ENCODE assay signal across 23 cellular contexts in genomic region chr7:95777266-95777665, GRCh38. TPM values are rescaled to one million over a fixed set of nuclear protein-coding genes. Genes with fewer than 3 reads are reported as not detected.
"Had no signal": no experiment of that assay in that cellular context is flagged by ENCODE, and none has a peak within 500 bp of the region (broad histone marks: within the 10 kb centered on the region; RNA-seq: fewer than 3 reads in every experiment).

No MANE protein-coding gene starts in this region.

- H3K27ac Mint-ChIP-seq: activated CD4-positive, alpha-beta T cell treated with anti-CD3 and anti-CD28 coated beads, Interleukin-2, amount 10 ng/mL, durations not matched to agents 24 days and 14 days; activated CD8-positive, alpha-beta T cell treated with anti-CD3 and anti-CD28 coated beads for 36 hours; activated naive CD8-positive, alpha-beta T cell treated with anti-CD3 and anti-CD28 coated beads, Interleukin-2, amount 10 ng/mL, durations not matched to agents 7 days and 5 days; activated T-helper 2 cell treated with anti-CD3 and anti-CD28 coated beads, Interferon-gamma antibody, Interleukin-2, Interleukin-4, amounts not matched to agents 10 μg/mL and 5 μg/mL and 100 μg/mL, durations not matched to agents 14 hours and 24 hours and 36 hours; dendritic cell treated with granulocyte-macrophage colony-stimulating factor and Interleukin-4, amounts not matched to agents 40 ng/mL and 50 ng/mL, for 4 days; nephron had no signal

- H3K27me3 ChIP-seq: cardiac muscle cell, gastroesophageal sphincter, suprapubic skin had no signal

- DNase-seq: activated CD4-positive, alpha-beta T cell treated with anti-CD3 and anti-CD28 coated beads, Interleukin-2, amount 10 ng/mL, durations not matched to agents 24 days and 14 days; activated CD4-positive, CD25-positive, alpha-beta regulatory T cell; activated CD8-positive, alpha-beta T cell treated with anti-CD3 and anti-CD28 coated beads for 36 hours; activated naive CD4-positive, alpha-beta T cell treated with Interleukin-2 at 50 U/mL for 16 hours; activated naive CD8-positive, alpha-beta T cell treated with anti-CD3 and anti-CD28 coated beads, Interleukin-2, amount 10 ng/mL, durations not matched to agents 7 days and 5 days; activated T-cell treated with anti-CD3 and anti-CD28 coated beads, Interleukin-2, amount 50 U/mL, for 1 hour; amygdala; effector CD8-positive, alpha-beta T cell; left colon; lower lobe of right lung; nucleus accumbens; posterior cingulate gyrus; retina; stimulated activated CD4-positive, alpha-beta T cell treated with anti-CD3 and anti-CD28 coated beads, Interleukin-2, amount 100 ng/mL, for 24 hours; stimulated activated naive CD8-positive, alpha-beta T cell treated with anti-CD3 and anti-CD28 coated beads, Interleukin-15, Interleukin-2, amounts not matched to agents 100 U/mL and 50 U/mL, for 24 hours; trophoblast cell had no signal

- H3K9me3 Mint-ChIP-seq: activated CD4-positive, alpha-beta T cell treated with anti-CD3 and anti-CD28 coated beads, Interleukin-2, amount 10 ng/mL, durations not matched to agents 24 days and 14 days; activated CD8-positive, alpha-beta T cell treated with anti-CD3 and anti-CD28 coated beads for 36 hours; activated naive CD8-positive, alpha-beta T cell treated with anti-CD3 and anti-CD28 coated beads, Interleukin-2, amount 10 ng/mL, durations not matched to agents 7 days and 5 days; activated T-helper 2 cell treated with anti-CD3 and anti-CD28 coated beads, Interferon-gamma antibody, Interleukin-2, Interleukin-4, amounts not matched to agents 10 μg/mL and 5 μg/mL and 100 μg/mL, durations not matched to agents 14 hours and 24 hours and 36 hours; dendritic cell treated with granulocyte-macrophage colony-stimulating factor and Interleukin-4, amounts not matched to agents 40 ng/mL and 50 ng/mL, for 4 days had no signal

- H3K36me3 Mint-ChIP-seq: activated naive CD8-positive, alpha-beta T cell treated with anti-CD3 and anti-CD28 coated beads, Interleukin-2, amount 10 ng/mL, durations not matched to agents 7 days and 5 days had no signal

- H3K4me3 Mint-ChIP-seq: activated CD4-positive, alpha-beta T cell treated with anti-CD3 and anti-CD28 coated beads, Interleukin-2, amount 10 ng/mL, durations not matched to agents 24 days and 14 days; activated CD8-positive, alpha-beta T cell treated with anti-CD3 and anti-CD28 coated beads for 36 hours; activated naive CD8-positive, alpha-beta T cell treated with anti-CD3 and anti-CD28 coated beads, Interleukin-2, amount 10 ng/mL, durations not matched to agents 7 days and 5 days; dendritic cell treated with granulocyte-macrophage colony-stimulating factor and Interleukin-4, amounts not matched to agents 40 ng/mL and 50 ng/mL, for 4 days; nephron had no signal

- H3K27ac ChIP-seq: cardiac muscle cell, esophagus muscularis mucosa, gastroesophageal sphincter, lower lobe of right lung, suprapubic skin had no signal

- H3K9me3 ChIP-seq: lower lobe of right lung, suprapubic skin had no signal

- H3K36me3 ChIP-seq: cardiac muscle cell, esophagus muscularis mucosa, lower lobe of right lung, suprapubic skin had no signal

- H3K4me3 ChIP-seq: cardiac muscle cell, esophagus muscularis mucosa, gastroesophageal sphincter, lower lobe of right lung, suprapubic skin had no signal

- H3K4me1 Mint-ChIP-seq: activated naive CD8-positive, alpha-beta T cell treated with anti-CD3 and anti-CD28 coated beads, Interleukin-2, amount 10 ng/mL, durations not matched to agents 7 days and 5 days had no signal

RNA-seq across cellular contexts. Expression of gene DYNC1I1, which starts 4.9 kb away (rescaled TPM):
- total RNA-seq: activated CD4-positive, alpha-beta T cell treated with anti-CD3 and anti-CD28 coated beads, Interleukin-2, amount 10 ng/mL, durations not matched to agents 24 days and 14 days; activated CD8-positive, alpha-beta T cell treated with anti-CD3 and anti-CD28 coated beads for 36 hours; activated naive CD8-positive, alpha-beta T cell treated with anti-CD3 and anti-CD28 coated beads, Interleukin-2, amount 10 ng/mL, durations not matched to agents 7 days and 5 days; activated T-helper 2 cell treated with anti-CD3 and anti-CD28 coated beads, Interferon-gamma antibody, Interleukin-2, Interleukin-4, amounts not matched to agents 10 μg/mL and 5 μg/mL and 100 μg/mL, durations not matched to agents 14 hours and 24 hours and 36 hours had no signal
